In the genomic region with DNA sequence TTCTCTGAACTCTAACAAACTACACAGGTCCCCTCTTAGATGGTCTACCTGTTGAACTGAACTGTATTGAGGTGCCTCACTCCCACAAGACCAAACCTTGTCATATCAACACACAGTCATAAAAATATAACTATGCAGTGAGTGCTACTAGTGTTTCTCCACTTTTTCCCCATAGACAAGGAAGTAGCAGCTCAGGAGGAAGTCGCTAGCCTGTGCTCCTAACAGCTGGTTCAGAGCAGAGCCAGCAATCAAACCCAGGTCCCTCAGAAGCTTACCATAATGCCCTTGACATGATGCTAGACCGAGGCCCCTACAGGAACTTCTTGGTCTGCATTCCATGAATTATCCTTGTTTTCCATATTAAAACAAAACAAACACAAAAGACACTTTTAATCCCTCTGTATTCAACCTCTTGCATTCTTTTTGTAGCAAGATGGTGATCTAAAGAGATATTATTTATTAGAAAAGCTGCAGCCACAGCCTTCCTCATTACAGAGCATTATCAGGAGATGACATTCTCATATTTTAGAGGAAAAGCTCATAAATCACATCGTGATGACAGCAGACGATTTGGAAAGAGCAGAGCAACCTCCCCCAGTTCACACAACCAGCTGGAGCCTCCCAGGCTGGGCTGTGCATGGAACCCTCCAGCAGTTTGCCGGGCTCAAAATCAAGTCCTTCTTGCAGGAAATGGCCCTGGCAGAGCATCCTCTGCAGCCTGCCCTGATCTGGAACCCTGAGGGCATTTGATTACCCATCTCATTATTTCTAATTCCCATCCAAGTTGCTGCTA, we compare ENCODE assay signal across 19 cellular contexts.
A peak's percentile ranks its signal among the peaks of the same experiment; 100 is the strongest.
DNase-seq lines count a peak whose midpoint lies in the region; ATAC-seq, FAIRE-seq and TF ChIP-seq lines count a peak whose summit lies in the region.
"Had no signal": no experiment of that assay in that cellular context is flagged by ENCODE, and none has a peak within 500 bp of the region (broad histone marks: within the 10 kb centered on the region; RNA-seq: fewer than 3 reads in every experiment).

No MANE protein-coding gene starts in this region.

- H2AFZ ChIP-seq in K562 (ENCODE audit: low read depth, low read length), result no peak overlapping the region

- no peaks in the 10 kb centered on the region for H3K9me1 ChIP-seq in K562 (ENCODE audit: control insufficient read depth, insufficient read depth, low read length)

- TF ChIP-seq POLR2A in K562 (conservative IDR thresholded peaks at IDR 0.05), result no peak

- POLR2A ChIA-PET in K562 (lab: Yijun Ruan, JAX), result interaction anchor here (0.6 to 1.2 kb wide), 4 partner anchors 9 to 534 kb away, joined by 3 to 6 read pairs (median 4); no protein-coding TSS in a partner anchor

- TF ChIP-seq EP300 in K562 (IDR thresholded peaks at IDR 0.05; ENCODE audit: low read length), result no peak

- ATAC-seq in K562 (peak; percentile 52), GM21447 (IDR thresholded peaks at IDR 0.05; ENCODE audit: unreplicated experiment) (no peak)
- ATAC-seq: left lung; stimulated activated naive CD8-positive, alpha-beta T cell treated with anti-CD3 and anti-CD28 coated beads, Interleukin-15, amount 100 ng/mL, for 72 hours had no signal

- DNase-seq in SIG-M5 treated with dmso at 0.1 percent for 504 hours (lab: John Stamatoyannopoulos, UW; ENCODE audit: unreplicated experiment) (peak; percentile 6), SIG-M5 (lab: John Stamatoyannopoulos, UW) (no peak), NCI-H1694 (lab: John Stamatoyannopoulos, UW) (peak; percentile 26), K562 (ENCODE audit: extremely low read depth in 1 of 4, low spot score in 3 of 4) (peak in 1 of 4 experiments; percentile 32), retina (peak; percentile 38), NCI-H2081 treated with DMSO at 0.1 percent for 48 hours (lab: John Stamatoyannopoulos, UW) (no peak), ureter (ENCODE audit: low spot score) (no peak)
- DNase-seq: ACHN; activated CD4-positive, alpha-beta T cell treated with anti-CD3 and anti-CD28 coated beads for 4 hours; activated CD8-positive, alpha-beta memory T cell treated with anti-CD3 and anti-CD28 coated beads, Interleukin-2, amount 50 U/mL, for 4 hours; activated gamma-delta T cell treated with Interleukin-2 at 50 U/mL for 16 hours; foreskin melanocyte; GF-D8; left lung; NCI-H1092; right lobe of liver; stimulated activated naive CD8-positive, alpha-beta T cell treated with anti-CD3 and anti-CD28 coated beads, Interleukin-15, amount 100 ng/mL, for 72 hours; upper lobe of left lung had no signal

- no peak overlapping the region for H3K4me3 ChIP-seq in K562
- H3K4me3 ChIP-seq: left lung, right lobe of liver, upper lobe of left lung had no signal

- CTCF ChIA-PET in K562 (lab: Yijun Ruan, JAX; ENCODE audit: low intra/inter-chr PET ratio), result no interaction called here

- no peak overlapping the region for H3K4me2 ChIP-seq in K562 (ENCODE audit: insufficient read depth, low read length)

- BruUV-seq in K562 (replicated peaks; lab: Mats Ljungman, UMichigan), result no TSS peak

- no peaks in the 10 kb centered on the region for H3K4me1 ChIP-seq in K562 (replicated peaks in 1 of 2; ENCODE audit: control insufficient read depth in 2 of 2, insufficient read depth in 2 of 2, low read length in 2 of 2)
- H3K4me1 ChIP-seq: left lung, right lobe of liver had no signal

- TF ChIP-seq RAD21 in K562 (CRISPR knock-in tag; conservative IDR thresholded peaks at IDR 0.05 in 1 of 2, IDR thresholded peaks at IDR 0.05 in 1 of 2), result no peak

- no peaks in the 10 kb centered on the region for H3K79me2 ChIP-seq in K562 (ENCODE audit: control insufficient read depth, insufficient read depth, low read length)

- no peaks in the 10 kb centered on the region for H3K36me3 ChIP-seq in K562 (ENCODE audit: control insufficient read depth, insufficient read depth, low read length)
- H3K36me3 ChIP-seq: left lung, right lobe of liver, upper lobe of left lung had no signal

- no peaks in the 10 kb centered on the region for H4K20me1 ChIP-seq in K562 (replicated peaks; ENCODE audit: control insufficient read depth, insufficient read depth, low read length)

- no peak overlapping the region for H3K27ac ChIP-seq in K562 (ENCODE audit: extremely low read depth, low read depth, low read length)
- H3K27ac ChIP-seq: left lung, right lobe of liver, upper lobe of left lung had no signal

- no peak for TF ChIP-seq CTCF in K562 (IDR thresholded peaks at IDR 0.05 in 2 of 3, conservative IDR thresholded peaks at IDR 0.05 in 1 of 3; ENCODE audit: insufficient read depth in 2 of 3, low read depth in 1 of 3, low read length in 3 of 3)

- in situ Hi-C loops in K562 (cut with MboI), result no loop called here

- H3K9ac ChIP-seq in K562 (ENCODE audit: insufficient read depth in 1 of 2, low read depth in 2 of 2, low read length in 2 of 2), result no peak overlapping the region

- H3K9me3 ChIP-seq in K562 (replicated peaks; ENCODE audit: control insufficient read depth, insufficient read depth, low read depth, low read length), result no peaks in the 10 kb centered on the region
- H3K9me3 ChIP-seq: left lung, right lobe of liver, upper lobe of left lung had no signal

- WGBS in K562 (ENCODE audit: insufficient coverage, low coverage, missing lambda C conversion rate), result 0% methylated on average over 5 of the region's 5 CpGs

- intact Hi-C loops in K562 (cut with micrococcal nuclease), result no loop called here

- peak; percentile 26 for FAIRE-seq in K562 (lab: Jason Lieb, UNC)

- peaks cover 12 to 40% of the 10 kb centered on the region in 2 experiments for H3K27me3 ChIP-seq in K562 (ENCODE audit: control insufficient read depth in 2 of 2, insufficient read depth in 2 of 2, low read length in 2 of 2)
- H3K27me3 ChIP-seq: right lobe of liver, upper lobe of left lung had no signal

TF ChIP-seq in K562, 482 proteins besides CTCF, POLR2A, EP300 and RAD21 (continues in another document):
- TF ChIP-seq SIRT6 (IDR thresholded peaks at IDR 0.05; ENCODE audit: low read depth, low read length) (no peak), MEIS2 (IDR thresholded peaks at IDR 0.05; ENCODE audit: partially characterized antibody) (peak; percentile 95), TEAD4 (IDR thresholded peaks at IDR 0.05; ENCODE audit: low read length) (peak; percentile 41; the same call in 1 of the 2 replicates), TEAD4 (CRISPR knock-in tag; IDR thresholded peaks at IDR 0.05; ENCODE audit: borderline replicate concordance) (no peak), CEBPG (CRISPR knock-in tag; IDR thresholded peaks at IDR 0.05) (no peak), CEBPG (tag; conservative IDR thresholded peaks at IDR 0.05 in 1 of 2, IDR thresholded peaks at IDR 0.05 in 1 of 2) (no peak), STAT6 (CRISPR knock-in tag; IDR thresholded peaks at IDR 0.05) (no peak), PKNOX1 (IDR thresholded peaks at IDR 0.05) (peak; percentile 91), CBFA2T3 (IDR thresholded peaks at IDR 0.05) (peak; percentile 28; the same call in 1 of the 2 replicates), ZZZ3 (IDR thresholded peaks at IDR 0.05) (no peak), ZNF316 (IDR thresholded peaks at IDR 0.05) (no peak)
- TF ChIP-seq, protein P1, sequence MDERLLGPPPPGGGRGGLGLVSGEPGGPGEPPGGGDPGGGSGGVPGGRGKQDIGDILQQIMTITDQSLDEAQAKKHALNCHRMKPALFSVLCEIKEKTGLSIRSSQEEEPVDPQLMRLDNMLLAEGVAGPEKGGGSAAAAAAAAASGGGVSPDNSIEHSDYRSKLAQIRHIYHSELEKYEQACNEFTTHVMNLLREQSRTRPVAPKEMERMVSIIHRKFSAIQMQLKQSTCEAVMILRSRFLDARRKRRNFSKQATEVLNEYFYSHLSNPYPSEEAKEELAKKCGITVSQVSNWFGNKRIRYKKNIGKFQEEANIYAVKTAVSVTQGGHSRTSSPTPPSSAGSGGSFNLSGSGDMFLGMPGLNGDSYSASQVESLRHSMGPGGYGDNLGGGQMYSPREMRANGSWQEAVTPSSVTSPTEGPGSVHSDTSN (CRISPR knock-in tag; IDR thresholded peaks at IDR 0.05; ENCODE audit: low read depth), result peak; percentile 39; the same call in 1 of the 2 replicates
- TF ChIP-seq, protein P1 (tag; conservative IDR thresholded peaks at IDR 0.05; ENCODE audit: low read depth), result peak; percentile 94

Comparison
In these comparisons a context has a peak if more than half of its experiments do, and no peak if none do; other contexts are left out.
1. DNase-seq: peak in SIG-M5 treated with dmso at 0.1 percent for 504 hours (single experiment), NCI-H1694 (single experiment) and retina (single experiment); none in SIG-M5 (single experiment), NCI-H2081 treated with DMSO at 0.1 percent for 48 hours (single experiment) and ureter (single experiment).